8 cellular contexts compared by ENCODE assay signal in genomic region chr4:40307627-40308497, GRCh38. TPM values are rescaled to one million over a fixed set of nuclear protein-coding genes. Genes with fewer than 3 reads are reported as not detected.
DNase-seq lines count a peak whose midpoint lies in the region; ATAC-seq and TF ChIP-seq lines count a peak whose summit lies in the region.

No MANE protein-coding gene starts in this region.

- peak overlapping the region; percentile 38 for H2AFZ ChIP-seq in neuronal stem cell (ENCODE audit: low read length)

- no peak overlapping the region for H3K23ac ChIP-seq in neuronal stem cell (ENCODE audit: low read depth, low read length, poor library complexity)

- H2BK12ac ChIP-seq in neuronal stem cell (ENCODE audit: low read length): no peak overlapping the region

- H3K4ac ChIP-seq in neuronal stem cell (ENCODE audit: low read length): no peak overlapping the region

- H3K4me3 ChIP-seq in neuronal stem cell (ENCODE audit: low read length in 2 of 2): no peak overlapping the region

- peak; percentile 39 for TF ChIP-seq CTCF in GM10266 (IDR thresholded peaks at IDR 0.05; ENCODE audit: control insufficient read depth, insufficient read depth, low read depth, missing control alignments)

- no peak overlapping the region for H4K91ac ChIP-seq in neuronal stem cell (ENCODE audit: low read depth, low read length, poor library complexity)

- WGBS in neuronal stem cell (ENCODE audit: extremely low coverage in 2 of 2, insufficient read length in 2 of 2, insufficient replicate concordance in 1 of 2), 2 donors: no CpG with 5 or more reads among the region's 15 CpGs

- H3K18ac ChIP-seq in neuronal stem cell (ENCODE audit: low read length): no peak overlapping the region

- no peak overlapping the region for H2BK5ac ChIP-seq in neuronal stem cell (ENCODE audit: low read length)

- no peak overlapping the region for H3K14ac ChIP-seq in neuronal stem cell (ENCODE audit: low read length)

- H3K4me1 ChIP-seq in neuronal stem cell (ENCODE audit: control insufficient read depth in 2 of 2, insufficient read depth in 1 of 2, low read depth in 1 of 2, low read length in 2 of 2): peaks cover 9 to 12% of the 10 kb centered on the region in 2 donors

- H3K9me3 ChIP-seq in neuronal stem cell (replicated peaks in 1 of 2; ENCODE audit: control insufficient read depth in 2 of 2, insufficient read depth in 1 of 2, low read depth in 1 of 2, low read length in 2 of 2): peaks cover 3 to 9% of the 10 kb centered on the region in 2 donors

- H3K36me3 ChIP-seq in neuronal stem cell (replicated peaks in 1 of 2; ENCODE audit: control insufficient read depth in 2 of 2, insufficient read depth in 2 of 2, low read length in 2 of 2): no peaks in the 10 kb centered on the region

- H3K27ac ChIP-seq in neuronal stem cell (replicated peaks; ENCODE audit: low read length): no peak overlapping the region

- H2BK120ac ChIP-seq in neuronal stem cell (ENCODE audit: low read depth, low read length): no peak overlapping the region

- ATAC-seq in HG03342 (IDR thresholded peaks at IDR 0.05; ENCODE audit: unreplicated experiment) (peak; percentile 20), GM21717 (IDR thresholded peaks at IDR 0.05; ENCODE audit: unreplicated experiment) (no peak), GM19395 (IDR thresholded peaks at IDR 0.05; ENCODE audit: unreplicated experiment) (no peak)

- no peak overlapping the region for H2AK5ac ChIP-seq in neuronal stem cell (ENCODE audit: low read depth, low read length)

- no peaks in the 10 kb centered on the region for H3K27me3 ChIP-seq in neuronal stem cell (ENCODE audit: control insufficient read depth in 3 of 3, insufficient read depth in 3 of 3, low read depth in 1 of 3, low read length in 3 of 3)

- H2BK15ac ChIP-seq in neuronal stem cell (ENCODE audit: low read length): no peak overlapping the region

- DNase-seq in GM10266 (ENCODE audit: extremely low spot score): no peak
- peak; percentile 74 to 75 for DNase-seq in activated T-cell treated with anti-CD3 and anti-CD28 coated beads, Interleukin-2, amount 50 U/mL, for 48 hours
- DNase-seq in neuronal stem cell (ENCODE audit: low spot score): no peak
- no peak for DNase-seq in NCI-H69 (lab: John Stamatoyannopoulos, UW)
- DNase-seq in NCI-H2171 treated with DMSO at 0.1 percent for 48 hours (lab: John Stamatoyannopoulos, UW): no peak

- H4K8ac ChIP-seq in neuronal stem cell (ENCODE audit: low read depth, low read length): no peak overlapping the region

- no peak overlapping the region for H3K4me2 ChIP-seq in neuronal stem cell (ENCODE audit: insufficient read depth, low read length, poor library complexity, severe bottlenecking)

- no peaks in the 10 kb centered on the region for H3K79me1 ChIP-seq in neuronal stem cell (ENCODE audit: low read depth, low read length)

- H3K9ac ChIP-seq in neuronal stem cell (ENCODE audit: low read depth, low read length, poor library complexity): no peak overlapping the region

RNA-seq across cellular contexts. Expression of gene CHRNA9, which starts 27.3 kb away (rescaled TPM):
- 0.86 TPM for polyA plus RNA-seq in neuronal stem cell (2013, experiment 1 of 2)
- 0.89 TPM for polyA plus RNA-seq in neuronal stem cell (2013, experiment 2 of 2)

Comparison
In these comparisons a context has a peak if more than half of its experiments do, and no peak if none do; other contexts are left out.
1. DNase-seq: peak in activated T-cell treated with anti-CD3 and anti-CD28 coated beads, Interleukin-2, amount 50 U/mL, for 48 hours (2 of 2); none in GM10266 (single experiment), neuronal stem cell (single experiment), NCI-H69 (single experiment) and NCI-H2171 treated with DMSO at 0.1 percent for 48 hours (single experiment).